Comparison of ENCODE assay signal across 13 cellular contexts in genomic region chr5:177325868-177326381, GRCh38. TPM values are rescaled to one million over a fixed set of nuclear protein-coding genes. Genes with fewer than 3 reads are reported as not detected.
DNase-seq lines count a peak whose midpoint lies in the region; ATAC-seq, FAIRE-seq and TF ChIP-seq lines count a peak whose summit lies in the region.
"Had no signal": no experiment of that assay in that cellular context is flagged by ENCODE, and none has a peak within 500 bp of the region (broad histone marks: within the 10 kb centered on the region; RNA-seq: fewer than 3 reads in every experiment).

No MANE protein-coding gene starts in this region.

- FAIRE-seq in A549 (lab: Jason Lieb, UNC) (peak; percentile 32), RCC 7860 (lab: Jason Lieb, UNC) (peak; percentile 90)

- no peaks in the 10 kb centered on the region for H3K9me3 ChIP-seq in A549
- H3K9me3 ChIP-seq: ascending aorta had no signal

- H3K27ac ChIP-seq in A549: peak overlapping the region; percentile 70 to 85
- H3K27ac ChIP-seq: ascending aorta had no signal

- TF ChIP-seq CTCF in A549 (IDR thresholded peaks at IDR 0.05): no peak

- no peak overlapping the region for H3K27ac Mint-ChIP-seq in activated T-helper 2 cell treated with anti-CD3 and anti-CD28 coated beads, Interferon-gamma antibody, Interleukin-2, Interleukin-4, amounts not matched to agents 10 μg/mL and 5 μg/mL and 100 μg/mL, durations not matched to agents 14 hours and 24 hours and 36 hours
- H3K27ac Mint-ChIP-seq: stimulated activated memory B cell treated with anti-CD40 and anti-IgM and Interleukin-4, amounts not matched to agents 10 μg/mL and 1 μg/mL and 100 μg/mL, for 72 hours had no signal

- POLR2A ChIA-PET in A549 (lab: Yijun Ruan, JAX): no interaction called here

- peak; percentile 30 to 60; a peak in 3 of 6 replicates for ATAC-seq in A549
- ATAC-seq: activated T-cell treated with anti-CD3 and anti-CD28 coated beads, Interleukin-2, amount 50 U/mL, for 4 hours; stimulated activated memory B cell treated with anti-CD40 and anti-IgM and Interleukin-4, amounts not matched to agents 10 μg/mL and 1 μg/mL and 100 μg/mL, for 72 hours had no signal

- CTCF ChIA-PET in A549 (lab: Yijun Ruan, JAX): interaction anchor here (3.3 to 3.4 kb wide), 2 partner anchors 16 to 77 kb away, joined by 12 to 14 read pairs; no protein-coding TSS in a partner anchor

- intact Hi-C loops in activated T-helper 2 cell treated with anti-CD3 and anti-CD28 coated beads, Interferon-gamma antibody, Interleukin-2, Interleukin-4, amounts not matched to agents 10 μg/mL and 5 μg/mL and 100 μg/mL, durations not matched to agents 14 hours and 24 hours and 36 hours (cut with micrococcal nuclease): no loop called here

- WGBS in A549 (ENCODE audit: missing lambda C conversion rate): 11% methylated on average over 1 of the region's 1 CpG

- peak overlapping the region; percentile 75 for H3K4me2 ChIP-seq in A549

- no peak for TF ChIP-seq EP300 in A549 (IDR thresholded peaks at IDR 0.05)

- no peaks in the 10 kb centered on the region for H3K9me3 Mint-ChIP-seq in activated T-helper 2 cell treated with anti-CD3 and anti-CD28 coated beads, Interferon-gamma antibody, Interleukin-2, Interleukin-4, amounts not matched to agents 10 μg/mL and 5 μg/mL and 100 μg/mL, durations not matched to agents 14 hours and 24 hours and 36 hours
- H3K9me3 Mint-ChIP-seq: activated T-cell treated with anti-CD3 and anti-CD28 coated beads, Interleukin-2, amount 50 U/mL, for 4 hours; stimulated activated memory B cell treated with anti-CD40 and anti-IgM and Interleukin-4, amounts not matched to agents 10 μg/mL and 1 μg/mL and 100 μg/mL, for 72 hours had no signal

- no peak for TF ChIP-seq RAD21 in A549 (conservative IDR thresholded peaks at IDR 0.05 in 1 of 2, IDR thresholded peaks at IDR 0.05 in 1 of 2)

- H3K4me1 ChIP-seq in A549: peaks cover 43% of the 10 kb centered on the region
- H3K4me1 ChIP-seq: ascending aorta had no signal

- peaks cover 23% of the 10 kb centered on the region for H3K4me1 Mint-ChIP-seq in activated T-helper 2 cell treated with anti-CD3 and anti-CD28 coated beads, Interferon-gamma antibody, Interleukin-2, Interleukin-4, amounts not matched to agents 10 μg/mL and 5 μg/mL and 100 μg/mL, durations not matched to agents 14 hours and 24 hours and 36 hours (ENCODE audit: low read depth)
- H3K4me1 Mint-ChIP-seq: nephron progenitor cell had no signal

- DNase-seq in A549 (ENCODE audit: low read depth in 1 of 2, low spot score in 1 of 2): no peak
- DNase-seq in RCC 7860 (ENCODE audit: low spot score): peak; percentile 64
- peak; percentile 73 for DNase-seq in kidney tubule cell (ENCODE audit: low spot score)
- no peak for DNase-seq in C1 segment of cervical spinal cord (lab: John Stamatoyannopoulos, UW)
- no peak for DNase-seq in activated T-helper 2 cell treated with anti-CD3 and anti-CD28 coated beads, Interferon-gamma antibody, Interleukin-2, Interleukin-4, amounts not matched to agents 10 μg/mL and 5 μg/mL and 100 μg/mL, durations not matched to agents 14 hours and 24 hours and 36 hours (ENCODE audit: low spot score)
- DNase-seq in pons (ENCODE audit: low spot score): no peak
- DNase-seq: activated T-cell treated with anti-CD3 and anti-CD28 coated beads, Interleukin-2, amount 50 U/mL, for 4 hours; DMS79; NCI-H510A; nephron progenitor cell; Right ventricle myocardium superior had no signal

- H3K36me3 Mint-ChIP-seq in activated T-helper 2 cell treated with anti-CD3 and anti-CD28 coated beads, Interferon-gamma antibody, Interleukin-2, Interleukin-4, amounts not matched to agents 10 μg/mL and 5 μg/mL and 100 μg/mL, durations not matched to agents 14 hours and 24 hours and 36 hours (ENCODE audit: low read depth): peaks cover 28% of the 10 kb centered on the region

- H3K4me3 ChIP-seq in A549: no peak overlapping the region
- H3K4me3 ChIP-seq: ascending aorta had no signal

- no peaks in the 10 kb centered on the region for H3K27me3 Mint-ChIP-seq in activated T-helper 2 cell treated with anti-CD3 and anti-CD28 coated beads, Interferon-gamma antibody, Interleukin-2, Interleukin-4, amounts not matched to agents 10 μg/mL and 5 μg/mL and 100 μg/mL, durations not matched to agents 14 hours and 24 hours and 36 hours (ENCODE audit: low read depth)
- H3K27me3 Mint-ChIP-seq: stimulated activated memory B cell treated with anti-CD40 and anti-IgM and Interleukin-4, amounts not matched to agents 10 μg/mL and 1 μg/mL and 100 μg/mL, for 72 hours had no signal

- TF ChIP-seq POLR2A in A549 (IDR thresholded peaks at IDR 0.05; ENCODE audit: low read length): no peak

- no peak overlapping the region for H3K4me3 Mint-ChIP-seq in activated T-helper 2 cell treated with anti-CD3 and anti-CD28 coated beads, Interferon-gamma antibody, Interleukin-2, Interleukin-4, amounts not matched to agents 10 μg/mL and 5 μg/mL and 100 μg/mL, durations not matched to agents 14 hours and 24 hours and 36 hours (ENCODE audit: low read depth)
- H3K4me3 Mint-ChIP-seq: activated T-cell treated with anti-CD3 and anti-CD28 coated beads, Interleukin-2, amount 50 U/mL, for 4 hours; nephron progenitor cell; stimulated activated memory B cell treated with anti-CD40 and anti-IgM and Interleukin-4, amounts not matched to agents 10 μg/mL and 1 μg/mL and 100 μg/mL, for 72 hours had no signal

TF ChIP-seq in A549, 52 proteins besides CTCF, POLR2A, EP300 and RAD21:
- TF ChIP-seq GATA3 (IDR thresholded peaks at IDR 0.05; ENCODE audit: borderline replicate concordance) (peak; percentile 23; the same call in 1 of the 2 replicates), TFCP2L1 (CRISPR knock-in tag; IDR thresholded peaks at IDR 0.05) (no peak), FOSL2 (IDR thresholded peaks at IDR 0.05) (no peak), FOSL2 (CRISPR knock-in tag; IDR thresholded peaks at IDR 0.05) (peak; percentile 19; the same call in 1 of the 2 replicates), ZSCAN20 (CRISPR knock-in tag; IDR thresholded peaks at IDR 0.05) (no peak), CEBPB (IDR thresholded peaks at IDR 0.05) (peak in 1 of 2 experiments; percentile 74; a peak in 2 of 4 replicates)

RNA-seq across cellular contexts. Expression of gene MXD3, which starts 14.2 kb away (rescaled TPM):
- polyA plus RNA-seq in A549 (2011; rRNA removed) (4.1 and 5.3 TPM in 2 replicates), A549 (2017; fragmentation: RNase III; extraction: RNeasy Plus Mini Kit Qiagen cat#74134 plus additional on column Dnase treatment) (12.4 to 16.9 TPM (median 15.2 TPM) in 3 replicates)
- polyA plus RNA-seq in A549 (2012; cell fraction: cytosol; rRNA removed): 23.7 and 28.1 TPM in 2 replicates
- polyA plus RNA-seq in A549 (2012; cell fraction: nucleus; rRNA removed): 66.4 and 71.5 TPM in 2 replicates
- 2.0 and 2.6 TPM in 2 replicates for polyA minus RNA-seq in A549 (2011; rRNA and poly(A)+ RNA removed)
- 12.8 and 13.9 TPM in 2 replicates for total RNA-seq in activated T-helper 2 cell treated with anti-CD3 and anti-CD28 coated beads, Interferon-gamma antibody, Interleukin-2, Interleukin-4, amounts not matched to agents 10 μg/mL and 5 μg/mL and 100 μg/mL, durations not matched to agents 14 hours and 24 hours and 36 hours

RNA-seq across cellular contexts. Expression of gene PRELID1, which starts 22.3 kb away (rescaled TPM):
- polyA plus RNA-seq in A549 (2011; rRNA removed) (218 and 227 TPM in 2 replicates), A549 (2017; fragmentation: RNase III; extraction: RNeasy Plus Mini Kit Qiagen cat#74134 plus additional on column Dnase treatment) (234 to 268 TPM (median 250 TPM) in 3 replicates)
- polyA plus RNA-seq in A549 (2012; cell fraction: cytosol; rRNA removed): 555 and 569 TPM in 2 replicates
- 295 and 331 TPM in 2 replicates for polyA plus RNA-seq in A549 (2012; cell fraction: nucleus; rRNA removed)
- 140 and 167 TPM in 2 replicates for polyA minus RNA-seq in A549 (2011; rRNA and poly(A)+ RNA removed)
- 223 and 229 TPM in 2 replicates for total RNA-seq in activated T-helper 2 cell treated with anti-CD3 and anti-CD28 coated beads, Interferon-gamma antibody, Interleukin-2, Interleukin-4, amounts not matched to agents 10 μg/mL and 5 μg/mL and 100 μg/mL, durations not matched to agents 14 hours and 24 hours and 36 hours

RNA-seq across cellular contexts. Expression of gene RAB24, which starts 22.4 kb away (rescaled TPM):
- polyA plus RNA-seq in A549 (2011; rRNA removed) (31.2 and 31.3 TPM in 2 replicates), A549 (2017; fragmentation: RNase III; extraction: RNeasy Plus Mini Kit Qiagen cat#74134 plus additional on column Dnase treatment) (30.0 to 34.5 TPM (median 33.7 TPM) in 3 replicates)
- 67.8 and 69.1 TPM in 2 replicates for polyA plus RNA-seq in A549 (2012; cell fraction: cytosol; rRNA removed)
- 136 and 139 TPM in 2 replicates for polyA plus RNA-seq in A549 (2012; cell fraction: nucleus; rRNA removed)
- 10.8 and 12.4 TPM in 2 replicates for polyA minus RNA-seq in A549 (2011; rRNA and poly(A)+ RNA removed)
- total RNA-seq in activated T-helper 2 cell treated with anti-CD3 and anti-CD28 coated beads, Interferon-gamma antibody, Interleukin-2, Interleukin-4, amounts not matched to agents 10 μg/mL and 5 μg/mL and 100 μg/mL, durations not matched to agents 14 hours and 24 hours and 36 hours: 17.7 and 19.0 TPM in 2 replicates

RNA-seq across cellular contexts. Expression of gene LMAN2, which starts 25.5 kb away (rescaled TPM):
- 123 and 172 TPM in 2 replicates for polyA plus RNA-seq in A549 (2011; rRNA removed)
- polyA plus RNA-seq in A549 (2012; cell fraction: cytosol; rRNA removed): 328 and 334 TPM in 2 replicates
- 418 and 431 TPM in 2 replicates for polyA plus RNA-seq in A549 (2012; cell fraction: nucleus; rRNA removed)
- 207 to 222 TPM (median 210 TPM) in 3 replicates for polyA plus RNA-seq in A549 (2017; fragmentation: RNase III; extraction: RNeasy Plus Mini Kit Qiagen cat#74134 plus additional on column Dnase treatment)
- 230 and 259 TPM in 2 replicates for polyA minus RNA-seq in A549 (2011; rRNA and poly(A)+ RNA removed)
- total RNA-seq in activated T-helper 2 cell treated with anti-CD3 and anti-CD28 coated beads, Interferon-gamma antibody, Interleukin-2, Interleukin-4, amounts not matched to agents 10 μg/mL and 5 μg/mL and 100 μg/mL, durations not matched to agents 14 hours and 24 hours and 36 hours: 130 and 137 TPM in 2 replicates

RNA-seq across cellular contexts. Expression of gene RGS14, which starts 31.8 kb away (rescaled TPM):
- polyA plus RNA-seq in A549 (2011; rRNA removed) (3.9 and 5.8 TPM in 2 replicates), A549 (2017; fragmentation: RNase III; extraction: RNeasy Plus Mini Kit Qiagen cat#74134 plus additional on column Dnase treatment) (5.2 to 8.4 TPM (median 6.4 TPM) in 3 replicates)
- polyA plus RNA-seq in A549 (2012; cell fraction: cytosol; rRNA removed): 13.9 and 18.5 TPM in 2 replicates
- polyA plus RNA-seq in A549 (2012; cell fraction: nucleus; rRNA removed): 16.1 and 18.7 TPM in 2 replicates
- polyA minus RNA-seq in A549 (2011; rRNA and poly(A)+ RNA removed): 2.6 and 2.9 TPM in 2 replicates
- total RNA-seq in activated T-helper 2 cell treated with anti-CD3 and anti-CD28 coated beads, Interferon-gamma antibody, Interleukin-2, Interleukin-4, amounts not matched to agents 10 μg/mL and 5 μg/mL and 100 μg/mL, durations not matched to agents 14 hours and 24 hours and 36 hours: 36.2 and 40.5 TPM in 2 replicates

Comparison
In these comparisons a context has a peak if more than half of its experiments do, and no peak if none do; other contexts are left out.
1. DNase-seq: peak in RCC 7860 (single experiment) and kidney tubule cell (single experiment); none in A549 (0 of 2), C1 segment of cervical spinal cord (0 of 14), activated T-helper 2 cell treated with anti-CD3 and anti-CD28 coated beads, Interferon-gamma antibody, Interleukin-2, Interleukin-4, amounts not matched to agents 10 μg/mL and 5 μg/mL and 100 μg/mL, durations not matched to agents 14 hours and 24 hours and 36 hours (single experiment) and pons (single experiment).